In the genomic region with DNA sequence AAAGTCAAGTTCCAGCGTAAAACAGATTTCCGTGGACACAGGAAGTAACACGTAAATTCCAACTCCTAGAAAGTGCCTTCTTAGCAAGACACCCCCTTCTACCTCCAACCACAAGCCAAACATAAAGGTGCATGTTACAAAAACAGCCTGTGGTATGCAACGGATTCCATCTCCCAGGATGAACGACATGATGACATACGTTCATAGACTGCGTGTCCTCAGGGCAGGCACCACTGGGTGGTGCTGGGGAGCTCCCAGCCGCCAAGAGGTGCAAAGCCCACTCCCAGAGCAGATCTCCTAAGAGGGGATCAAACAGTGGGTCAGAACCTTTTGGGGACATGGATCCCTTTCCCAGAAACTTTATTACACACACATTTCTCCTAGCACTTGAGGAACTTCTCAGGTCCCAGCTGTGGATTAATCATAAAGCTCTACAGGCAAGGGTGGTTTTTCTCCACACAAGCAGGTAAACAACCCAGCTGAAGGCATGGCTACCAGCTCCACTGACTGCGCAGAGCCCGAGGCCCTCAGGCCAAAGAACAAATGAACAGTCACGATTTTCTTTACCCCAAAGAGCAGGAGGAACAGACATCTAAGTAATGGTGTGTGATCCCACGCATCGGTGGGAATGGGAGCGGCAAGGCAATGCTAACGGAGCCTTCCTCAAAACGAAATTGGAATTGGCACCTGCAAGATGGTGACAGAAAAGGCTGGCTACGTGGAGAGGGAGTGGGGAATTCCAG, we compare ENCODE assay signal across 8 cellular contexts. TPM values are rescaled to one million over a fixed set of nuclear protein-coding genes. Genes with fewer than 3 reads are reported as not detected.
A peak's percentile ranks its signal among the peaks of the same experiment; 100 is the strongest.
DNase-seq lines count a peak whose midpoint lies in the region; ATAC-seq and TF ChIP-seq lines count a peak whose summit lies in the region.

No MANE protein-coding gene starts in this region.

- H3K27me3 ChIP-seq in AG04450 (ENCODE audit: control insufficient read depth, insufficient read depth, low read length), result no peaks in the 10 kb centered on the region

- no peak overlapping the region for H3K27ac ChIP-seq in AG04450 (ENCODE audit: low read depth, low read length)

- H3K4me3 ChIP-seq in AG04450 (ENCODE audit: low read depth, low read length), result no peak overlapping the region
- no peak overlapping the region for H3K4me3 ChIP-seq in cardiac fibroblast (replicated peaks in 1 of 2; ENCODE audit: low read depth in 2 of 2, low read length in 2 of 2)

- H3K36me3 Mint-ChIP-seq in IgD-negative memory B cell, result peaks cover 5% of the 10 kb centered on the region

- POLR2A ChIA-PET in AG04450 (lab: Yijun Ruan, JAX), result no interaction called here

- CTCF ChIA-PET in AG04450 (lab: Charles Lee), result interaction anchor here (5.0 kb wide), 1 partner anchor 59 kb away, joined by 21 read pairs; no protein-coding TSS in a partner anchor

- H3K4me1 Mint-ChIP-seq in IgD-negative memory B cell, result peaks cover 52 to 72% (median 57%) of the 10 kb centered on the region in 3 donors

- H3K27ac Mint-ChIP-seq in IgD-negative memory B cell, result peak overlapping the region; percentile 77 to 98 (median 96)

- H3K9me3 ChIP-seq in AG04450 (ENCODE audit: control insufficient read depth, insufficient read depth, low read length), result no peaks in the 10 kb centered on the region

- peak overlapping the region; percentile 61 to 90 (median 78) for H3K4me3 Mint-ChIP-seq in IgD-negative memory B cell

- no peaks in the 10 kb centered on the region for H3K9me3 Mint-ChIP-seq in IgD-negative memory B cell

- DNase-seq in AG04450 (ENCODE audit: low read depth, low spot score) (no peak), cardiac fibroblast (ENCODE audit: low read depth in 2 of 2) (peak in 1 of 2 donors; percentile 18), mesenteric fat pad (ENCODE audit: low spot score) (peak; percentile 11), T-helper 1 cell (no peak), NCI-H446 (lab: John Stamatoyannopoulos, UW) (no peak)

- H3K27me3 Mint-ChIP-seq in IgD-negative memory B cell, result no peaks in the 10 kb centered on the region

- TF ChIP-seq CTCF in AG04450 (IDR thresholded peaks at IDR 0.05; ENCODE audit: low read depth, low read length) (peak; percentile 48), cardiac fibroblast (IDR thresholded peaks at IDR 0.05; ENCODE audit: low read depth, low read length) (peak; percentile 34)

- ATAC-seq in GM18505 (IDR thresholded peaks at IDR 0.05; ENCODE audit: unreplicated experiment), result no peak
- no peak for ATAC-seq in HG02970 (IDR thresholded peaks at IDR 0.05; ENCODE audit: low FRiP score, unreplicated experiment)

- TF ChIP-seq POLR2A in GM18505 (IDR thresholded peaks at IDR 0.05; ENCODE audit: borderline replicate concordance, extremely low read depth, insufficient read depth, insufficient read length), result no peak

RNA-seq across cellular contexts. Expression of gene PSAP, which starts 13.8 kb away (rescaled TPM):
- polyA plus RNA-seq in AG04450 (2011; rRNA removed) (1,594 and 1,626 TPM in 2 replicates), IgD-negative memory B cell (625 TPM)
- 458 and 576 TPM in 2 replicates for polyA minus RNA-seq in AG04450 (2011; rRNA and poly(A)+ RNA removed)
- total RNA-seq in mesenteric fat pad, result 1,414 TPM
